ENCODE assay signal across 1 cellular context in the genomic region with DNA sequence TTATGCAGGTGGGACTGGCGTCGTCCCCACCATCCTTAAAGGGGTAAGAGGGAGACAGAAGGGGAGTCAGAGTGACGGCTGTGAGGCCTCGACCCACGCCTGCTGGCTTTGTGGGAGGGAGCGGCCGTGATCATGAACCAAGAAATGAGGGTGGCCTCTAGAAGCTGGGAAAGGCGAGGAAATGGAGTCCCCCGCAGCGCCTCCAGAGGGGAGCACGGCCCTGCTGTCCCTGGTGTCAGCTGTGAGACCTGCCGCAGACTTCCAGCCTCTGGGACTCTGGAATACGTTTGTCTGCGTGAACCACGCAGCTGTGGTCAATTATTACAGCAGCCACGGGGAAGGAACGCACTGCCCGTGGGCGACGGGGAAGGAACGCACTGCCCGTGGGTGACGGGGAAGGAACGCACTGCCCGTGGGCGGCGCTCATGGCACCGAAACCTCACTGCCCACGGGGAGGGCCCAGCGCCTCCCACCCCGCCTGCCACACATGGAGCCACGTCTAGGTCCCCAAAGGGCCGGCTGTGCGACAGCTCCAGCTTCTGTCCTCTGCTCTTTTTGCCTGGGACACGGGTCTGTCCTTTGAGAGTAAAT.
TF ChIP-seq lines count a peak whose summit lies in the region.

No MANE protein-coding gene starts in this region.

TF ChIP-seq in HEK293, 187 proteins besides CTCF, POLR2A, EP300 and RAD21 (continued from another document):
- TF ChIP-seq, protein P1, sequence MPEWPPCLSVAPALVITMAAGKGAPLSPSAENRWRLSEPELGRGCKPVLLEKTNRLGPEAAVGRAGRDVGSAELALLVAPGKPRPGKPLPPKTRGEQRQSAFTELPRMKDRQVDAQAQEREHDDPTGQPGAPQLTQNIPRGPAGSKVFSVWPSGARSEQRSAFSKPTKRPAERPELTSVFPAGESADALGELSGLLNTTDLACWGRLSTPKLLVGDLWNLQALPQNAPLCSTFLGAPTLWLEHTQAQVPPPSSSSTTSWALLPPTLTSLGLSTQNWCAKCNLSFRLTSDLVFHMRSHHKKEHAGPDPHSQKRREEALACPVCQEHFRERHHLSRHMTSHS (tag by site-specific recombination; IDR thresholded peaks at IDR 0.05), result no peak
